11 cellular contexts compared by ENCODE assay signal in the genomic region with DNA sequence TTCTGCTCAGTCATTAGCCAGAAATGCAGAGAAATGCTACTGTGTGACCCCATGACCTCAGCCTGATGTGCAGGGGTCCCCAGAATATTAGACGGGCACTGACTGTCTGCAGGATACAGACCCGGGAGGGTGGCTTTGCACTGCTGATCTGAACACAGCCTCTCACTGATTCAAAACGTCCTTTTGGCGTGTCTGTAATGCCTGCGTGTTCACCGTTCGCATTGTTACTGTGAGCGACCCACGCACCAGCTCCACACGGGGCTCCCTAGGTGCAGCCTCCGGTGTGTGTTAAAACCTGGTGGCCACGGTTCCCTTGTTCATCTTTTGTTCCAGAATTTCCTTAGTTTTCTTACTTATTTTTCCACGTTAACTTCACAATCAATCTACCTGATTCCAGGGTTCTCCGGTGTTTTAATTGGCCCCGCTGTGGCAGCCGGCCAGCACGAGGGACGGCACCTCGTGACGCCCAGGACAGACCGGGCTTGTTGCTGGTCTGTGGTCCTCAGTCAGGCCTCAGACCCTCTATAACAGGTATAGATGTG. TPM values are rescaled to one million over a fixed set of nuclear protein-coding genes. Genes with fewer than 3 reads are reported as not detected.
DNase-seq lines count a peak whose midpoint lies in the region; ATAC-seq, FAIRE-seq and TF ChIP-seq lines count a peak whose summit lies in the region.
"Had no signal": no experiment of that assay in that cellular context is flagged by ENCODE, and none has a peak within 500 bp of the region (broad histone marks: within the 10 kb centered on the region; RNA-seq: fewer than 3 reads in every experiment).

No MANE protein-coding gene starts in this region.

- peak overlapping the region; percentile 80 for H3K27ac Mint-ChIP-seq in T-helper 1 cell treated with Interleukin-12 subunit alpha and Interleukin-12 subunit beta and Interleukin-4 antibody, amounts not matched to agents 30 μg/mL and 1 μg/mL, for 36 hours
- H3K27ac Mint-ChIP-seq in immature natural killer cell, result peak overlapping the region; percentile 98 to 100 (median 98)

- no peak overlapping the region for H3K4me3 Mint-ChIP-seq in T-helper 1 cell treated with Interleukin-12 subunit alpha and Interleukin-12 subunit beta and Interleukin-4 antibody, amounts not matched to agents 30 μg/mL and 1 μg/mL, for 36 hours
- H3K4me3 Mint-ChIP-seq in immature natural killer cell, result peak overlapping the region; percentile 77 to 95 (median 85)

- peaks cover 5% of the 10 kb centered on the region for H3K36me3 Mint-ChIP-seq in T-helper 1 cell treated with Interleukin-12 subunit alpha and Interleukin-12 subunit beta and Interleukin-4 antibody, amounts not matched to agents 30 μg/mL and 1 μg/mL, for 36 hours (ENCODE audit: low read depth)
- H3K36me3 Mint-ChIP-seq in immature natural killer cell, result peaks cover 0 to 3% (median 2%) of the 10 kb centered on the region in 3 donors

- no peak for TF ChIP-seq CTCF in RWPE1 (conservative IDR thresholded peaks at IDR 0.05; ENCODE audit: low read depth)

- no peaks in the 10 kb centered on the region for H3K27me3 ChIP-seq in small intestine (ENCODE audit: control insufficient read depth in 2 of 2, insufficient read depth in 2 of 2, low read length in 2 of 2)

- H3K36me3 ChIP-seq in small intestine (ENCODE audit: control insufficient read depth in 2 of 2, insufficient read depth in 2 of 2, low read length in 2 of 2), result no peaks in the 10 kb centered on the region

- peak overlapping the region; percentile 39 for H3K27ac ChIP-seq in RWPE1
- peak overlapping the region; percentile 55 to 89 for H3K27ac ChIP-seq in small intestine (ENCODE audit: low read depth in 1 of 2, low read length in 1 of 2)
- H3K27ac ChIP-seq: neutrophil had no signal

- no peaks in the 10 kb centered on the region for H3K27me3 Mint-ChIP-seq in T-helper 1 cell treated with Interleukin-12 subunit alpha and Interleukin-12 subunit beta and Interleukin-4 antibody, amounts not matched to agents 30 μg/mL and 1 μg/mL, for 36 hours (ENCODE audit: low read depth)
- H3K27me3 Mint-ChIP-seq in immature natural killer cell (ENCODE audit: low read depth in 3 of 3), result peaks cover 38 to 47% (median 43%) of the 10 kb centered on the region in 3 donors

- CTCF ChIA-PET in RWPE1 (lab: Yijun Ruan, JAX), result interaction anchor here (0.6 kb wide), 1 partner anchor 956 kb away, joined by 3 read pairs; no protein-coding TSS in a partner anchor

- H3K4me1 Mint-ChIP-seq in T-helper 1 cell treated with Interleukin-12 subunit alpha and Interleukin-12 subunit beta and Interleukin-4 antibody, amounts not matched to agents 30 μg/mL and 1 μg/mL, for 36 hours (ENCODE audit: low read depth), result peaks cover 30% of the 10 kb centered on the region
- H3K4me1 Mint-ChIP-seq in immature natural killer cell, result peaks cover 61% of the 10 kb centered on the region in 2 donors

- ATAC-seq in HG03571 (IDR thresholded peaks at IDR 0.05; ENCODE audit: unreplicated experiment), result no peak
- ATAC-seq: stimulated activated naive CD8-positive, alpha-beta T cell treated with anti-CD3 and anti-CD28 coated beads, Interleukin-15, Interleukin-2, amounts not matched to agents 100 U/mL and 50 U/mL, for 24 hours had no signal

- H3K9me3 ChIP-seq in small intestine (ENCODE audit: control insufficient read depth, low read depth), result no peaks in the 10 kb centered on the region
- H3K9me3 ChIP-seq: neutrophil had no signal

- peak overlapping the region in 1 of 2 donors; percentile 43 for H3K4me3 ChIP-seq in small intestine (ENCODE audit: low read depth in 1 of 2, low read length in 2 of 2)

- POLR2A ChIA-PET in RWPE1 (lab: Yijun Ruan, JAX; ENCODE audit: low non-redundant PET), result no interaction called here

- no peaks in the 10 kb centered on the region for H3K9me3 Mint-ChIP-seq in T-helper 1 cell treated with Interleukin-12 subunit alpha and Interleukin-12 subunit beta and Interleukin-4 antibody, amounts not matched to agents 30 μg/mL and 1 μg/mL, for 36 hours
- H3K9me3 Mint-ChIP-seq in immature natural killer cell, result no peaks in the 10 kb centered on the region

- no peak for FAIRE-seq in small intestine (lab: Jason Lieb, UNC)
- FAIRE-seq: RCC 7860 had no signal

- DNase-seq in T-helper 1 cell, result no peak
- no peak for DNase-seq in RWPE1 (ENCODE audit: low spot score)
- DNase-seq in immature natural killer cell, result no peak
- no peak for DNase-seq in small intestine
- DNase-seq in NCI-H774 (lab: John Stamatoyannopoulos, UW), result no peak
- DNase-seq in DMS 273 (lab: John Stamatoyannopoulos, UW; ENCODE audit: unreplicated experiment), result no peak

- WGBS in small intestine, 3 donors, result 55 to 84% (median 71%) methylated on average over 21 of the region's 21 CpGs

- H3K4me1 ChIP-seq in small intestine (ENCODE audit: control insufficient read depth in 2 of 2, insufficient read depth in 1 of 2, low read depth in 1 of 2, low read length in 1 of 2), result peaks cover 5 to 18% of the 10 kb centered on the region in 2 donors

RNA-seq across cellular contexts. Expression of gene SPON2, which starts 32.0 kb away (rescaled TPM):
- polyA plus RNA-seq in immature natural killer cell (1,000 to 10,000 TPM in 2 of 3 donors, 100 to 1,000 TPM in 1; 603 to 1,685 (median 1,079) TPM), small intestine (10 to 100 TPM; 12.7 to 61.0 (median 34.3) TPM)

RNA-seq across cellular contexts. Expression of gene CTBP1, which starts 44.6 kb away (rescaled TPM):
- polyA plus RNA-seq in immature natural killer cell, result 100 to 1,000 TPM in 1 of 3 donors, 10 to 100 TPM in 2; 72.1 to 110 (median 77.7) TPM
- polyA plus RNA-seq in small intestine, result 100 to 1,000 TPM in 2 of 3 donors, 10 to 100 TPM in 1; 88.6 to 144 (median 128) TPM

Comparison
In these comparisons a context has a peak if more than half of its experiments do, and no peak if none do; other contexts are left out.
1. RNA of gene SPON2, which starts 32.0 kb away (polyA plus RNA-seq): 603 to 1,685 TPM in immature natural killer cell; 12.7 to 61.0 TPM in small intestine; every median in the first group is over 4 times any median in the second.